ENCODE assay signal across 23 cellular contexts in genomic region chr16:66435896-66436295, GRCh38. TPM values are rescaled to one million over a fixed set of nuclear protein-coding genes. Genes with fewer than 3 reads are reported as not detected.
"Had no signal": no experiment of that assay in that cellular context is flagged by ENCODE, and none has a peak within 500 bp of the region (broad histone marks: within the 10 kb centered on the region; RNA-seq: fewer than 3 reads in every experiment).

No MANE protein-coding gene starts in this region.

- FAIRE-seq: endometrium, frontal cortex, islet of Langerhans, small intestine had no signal

- H3K9me3 Mint-ChIP-seq: natural killer cell, neural crest cell had no signal

- H3K36me3 Mint-ChIP-seq: natural killer cell had no signal

- H3K4me3 Mint-ChIP-seq: natural killer cell, neural crest cell had no signal

- ATAC-seq: esophagus mucosa, heart right ventricle, left lobe of liver, mucosa of descending colon, natural killer cell had no signal

- H3K27ac Mint-ChIP-seq: natural killer cell had no signal

- H3K27me3 ChIP-seq: suprapubic skin, thyroid gland, upper lobe of left lung, uterus had no signal

- H3K4me1 Mint-ChIP-seq: natural killer cell had no signal

- DNase-seq: cortex of kidney; dorsolateral prefrontal cortex; effector CD8-positive, alpha-beta T cell; heart right ventricle; hypothalamus; mammary epithelial cell; mucosa of descending colon; natural killer cell; posterior cingulate gyrus; small intestine; stimulated activated CD4-positive, alpha-beta T cell treated with anti-CD3 and anti-CD28 coated beads, Interleukin-12 subunit alpha, Interleukin-12 subunit beta, amount 100 ng/mL, for 4 hours; stimulated activated naive CD4-positive, alpha-beta T cell treated with Interleukin-2 at 50 U/mL for 16 hours; thyroid gland; upper lobe of left lung; uterus had no signal

- H3K9me3 ChIP-seq: heart right ventricle, mucosa of descending colon, suprapubic skin, thyroid gland, upper lobe of left lung, uterus had no signal

- H3K4me3 ChIP-seq: dorsolateral prefrontal cortex, heart right ventricle, mucosa of descending colon, suprapubic skin, thyroid gland, upper lobe of left lung, uterus had no signal

- H3K4me1 ChIP-seq: heart right ventricle, suprapubic skin, thyroid gland, uterus had no signal

- H3K36me3 ChIP-seq: heart right ventricle, suprapubic skin, thyroid gland, upper lobe of left lung, uterus had no signal

- H3K27ac ChIP-seq: dorsolateral prefrontal cortex, heart right ventricle, suprapubic skin, thyroid gland, upper lobe of left lung, uterus had no signal

RNA-seq across cellular contexts. Expression of gene BEAN1, which starts 8.8 kb away (rescaled TPM):
- total RNA-seq: fibroblast of lung, natural killer cell had no signal
